In the genomic region with DNA sequence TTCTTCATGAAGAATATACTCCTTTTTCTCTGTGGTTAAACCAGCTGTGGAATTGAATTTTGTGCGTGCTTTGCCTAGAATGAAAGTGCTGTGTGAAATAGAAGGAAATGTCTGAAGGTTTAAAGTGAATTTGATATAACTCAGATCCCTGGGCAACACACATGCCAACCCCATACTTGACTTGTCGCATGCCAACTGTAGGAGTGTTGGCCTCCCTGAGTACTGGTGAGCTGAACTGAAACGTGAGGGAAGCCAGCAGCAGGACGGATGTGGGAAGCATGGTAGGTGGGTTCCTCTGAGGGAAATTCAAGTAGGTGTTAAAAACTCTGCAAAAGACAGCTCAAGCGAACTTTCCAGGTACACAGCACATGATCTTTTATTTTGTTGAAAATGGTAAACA, we compare ENCODE assay signal across 25 cellular contexts. TPM values are rescaled to one million over a fixed set of nuclear protein-coding genes. Genes with fewer than 3 reads are reported as not detected.
A peak's percentile ranks its signal among the peaks of the same experiment; 100 is the strongest.
DNase-seq lines count a peak whose midpoint lies in the region; ATAC-seq, FAIRE-seq and TF ChIP-seq lines count a peak whose summit lies in the region.
"Had no signal": no experiment of that assay in that cellular context is flagged by ENCODE, and none has a peak within 500 bp of the region (broad histone marks: within the 10 kb centered on the region; RNA-seq: fewer than 3 reads in every experiment).

No MANE protein-coding gene starts in this region.

- no peaks in the 10 kb centered on the region for H3K23me2 ChIP-seq in H1 (ENCODE audit: low read depth, low read length)

- no peak overlapping the region for H2BK12ac ChIP-seq in H1 (ENCODE audit: low read depth, low read length)

- WGBS in H1 (ENCODE audit: extremely low coverage in 1 of 2, insufficient coverage in 1 of 2, insufficient read length in 1 of 2, insufficient replicate concordance in 2 of 2, low coverage in 1 of 2, low lambda C conversion rate in 2 of 2, missing lambda C conversion rate in 1 of 2), 2 experiments = 92% methylated on average over 5 of the region's 5 CpGs; no CpG with 5 or more reads in 1 of the 2 experiments

- POLR2A ChIA-PET in HEK293 (lab: Yijun Ruan, JAX) = no interaction called here
- POLR2A ChIA-PET in H1 (lab: Charles Lee; ENCODE audit: partially characterized antibody) = interaction anchor here (0.6 to 0.7 kb wide), 2 partner anchors 10 to 70 kb away, joined by 3 to 4 read pairs; no protein-coding TSS in a partner anchor

- H3K27me3 ChIP-seq in right atrium auricular region (no peaks in the 10 kb centered on the region), H1 (replicated peaks in 1 of 4; ENCODE audit: control insufficient read depth in 3 of 4, extremely low read depth in 1 of 4, insufficient read depth in 3 of 4, low read length in 3 of 4) (no peaks in the 10 kb centered on the region), breast epithelium (no peaks in the 10 kb centered on the region)
- H3K27me3 ChIP-seq: BE2C; BLaER1 treated with 17β-estradiol and CSF1 and Interleukin-3, amounts not matched to agents 10 nM and 100 nM had no signal

- H3K14ac ChIP-seq in H1 (ENCODE audit: insufficient read length) = no peak overlapping the region

- H2BK15ac ChIP-seq in H1 (ENCODE audit: low read length) = 0 out of 2 replicates have a peak overlapping the region, but pooled peaks have one; percentile 3

- no peak overlapping the region for H2BK120ac ChIP-seq in H1 (replicated peaks; ENCODE audit: low read depth, low read length)

- no peak overlapping the region for H2AK5ac ChIP-seq in H1 (ENCODE audit: low read depth, low read length)

- intact Hi-C loops in Right ventricle myocardium inferior (cut with DNase I) = no loop called here
- intact Hi-C loops in breast epithelium (cut with DNase I; ENCODE audit: low total_unique reads) = no loop called here

- 0 out of 2 replicates have a peak, but pooled peaks cover 4% of the 10 kb centered on the region for H3K79me1 ChIP-seq in H1 (ENCODE audit: low read depth, low read length)

- no peak overlapping the region for H2BK5ac ChIP-seq in H1 (ENCODE audit: low read depth, low read length)

- peaks cover 0 to 3% of the 10 kb centered on the region in 2 experiments for H4K20me1 ChIP-seq in H1 (replicated peaks in 1 of 2; ENCODE audit: control insufficient read depth in 1 of 2, insufficient read depth in 2 of 2, low read length in 2 of 2)
- H4K20me1 ChIP-seq: BLaER1 treated with 17β-estradiol and CSF1 and Interleukin-3, amounts not matched to agents 10 nM and 100 nM had no signal

- H3K18ac ChIP-seq in H1 (ENCODE audit: extremely low read depth, low read length) = no peak overlapping the region

- no peak overlapping the region for H4K91ac ChIP-seq in H1 (replicated peaks; ENCODE audit: insufficient read length, low read length)

- TF ChIP-seq CTCF in right atrium auricular region (IDR thresholded peaks at IDR 0.05) (no peak), HEK293 (tag by site-specific recombination; IDR thresholded peaks at IDR 0.05) (no peak), H1 (IDR thresholded peaks at IDR 0.05; ENCODE audit: control extremely low read depth in 1 of 3, insufficient read depth in 1 of 3, low read depth in 1 of 3, low read length in 3 of 3) (no peak), breast epithelium (IDR thresholded peaks at IDR 0.05) (no peak)

- H3K4me1 ChIP-seq in right atrium auricular region (peaks cover 0 to 20% of the 10 kb centered on the region in 2 donors), HEK293 (ENCODE audit: control insufficient read depth, insufficient read depth, low read length) (no peaks in the 10 kb centered on the region), H1 (replicated peaks in 1 of 4; ENCODE audit: control insufficient read depth in 3 of 4, insufficient read depth in 4 of 4, low read length in 3 of 4) (peaks cover 11 to 19% (median 17%) of the 10 kb centered on the region in 4 experiments), breast epithelium (no peaks in the 10 kb centered on the region)

- H3K79me2 ChIP-seq in H1 (ENCODE audit: control insufficient read depth in 1 of 2, insufficient read depth in 2 of 2, low read length in 2 of 2) = no peaks in the 10 kb centered on the region; a peak in 1 of 4 replicates

- TF ChIP-seq EP300 in H1 (IDR thresholded peaks at IDR 0.05; ENCODE audit: borderline replicate concordance in 1 of 2, low read depth in 2 of 2, low read length in 2 of 2) = no peak

- H3K4me2 ChIP-seq in H1 (ENCODE audit: insufficient read depth in 1 of 2, low read depth in 2 of 2, low read length in 2 of 2) = no peak overlapping the region
- H3K4me2 ChIP-seq: BLaER1 treated with 17β-estradiol and CSF1 and Interleukin-3, amounts not matched to agents 10 nM and 100 nM had no signal

- DNase-seq in Right ventricle myocardium inferior (ENCODE audit: missing footprints) (no peak), right atrium auricular region (ENCODE audit: low spot score) (no peak), H1 (ENCODE audit: low read depth in 1 of 2, low spot score in 2 of 2) (no peak), substantia nigra (lab: John Stamatoyannopoulos, UW) (no peak), breast epithelium (ENCODE audit: low spot score in 2 of 2) (no peak)
- DNase-seq in activated naive CD4-positive, alpha-beta T cell treated with anti-CD3 and anti-CD28 coated beads, Interleukin-2, amount 50 U/mL, for 16 hours = no peak
- DNase-seq: AML-193; BE2C; CD4-positive, alpha-beta T cell; CD8-positive, alpha-beta memory T cell; DMS 273 treated with DMSO at 0.1 percent for 48 hours; DMS79; EL; GDM1; GM23248; H9; HFFc6 had no signal

- H2AFZ ChIP-seq in H1 (ENCODE audit: low read length) = no peak overlapping the region
- H2AFZ ChIP-seq: GM23248 had no signal

- no peak overlapping the region for H3K9ac ChIP-seq in H1 (replicated peaks in 1 of 4; ENCODE audit: extremely low read depth in 1 of 4, low read depth in 3 of 4, low read length in 3 of 4)
- H3K9ac ChIP-seq: BLaER1 treated with 17β-estradiol and CSF1 and Interleukin-3, amounts not matched to agents 10 nM and 100 nM; GM23248 had no signal

- peak; percentile 58 for ATAC-seq in Right ventricle myocardium inferior
- no peak for ATAC-seq in GM18519 (IDR thresholded peaks at IDR 0.05; ENCODE audit: low FRiP score, unreplicated experiment)
- ATAC-seq: GM12878, HCT116 had no signal

- CTCF ChIA-PET in HEK293 (lab: Yijun Ruan, JAX) (interaction anchor here (0.7 to 1.0 kb wide), 2 partner anchors 18 to 211 kb away, joined by 3 to 5 read pairs; no protein-coding TSS in a partner anchor), H1 (lab: Charles Lee; ENCODE audit: partially characterized antibody) (interaction anchor here (0.7 to 1.9 kb wide), 6 partner anchors 8 to 210 kb away, joined by 3 to 8 read pairs (median 4); partner anchors contain the start of gene FAN1)

- H3K4me3 ChIP-seq in right atrium auricular region = no peak overlapping the region
- no peak overlapping the region for H3K4me3 ChIP-seq in HEK293 (ENCODE audit: low read depth, low read length)
- no peak overlapping the region for H3K4me3 ChIP-seq in H1 (ENCODE audit: extremely low read depth in 1 of 4, insufficient read depth in 2 of 4, low read depth in 3 of 4, low read length in 4 of 4)
- no peak overlapping the region for H3K4me3 ChIP-seq in breast epithelium
- H3K4me3 ChIP-seq: BLaER1 treated with 17β-estradiol and CSF1 and Interleukin-3, amounts not matched to agents 10 nM and 100 nM; GM12878; GM23248 had no signal

- H3K23ac ChIP-seq in H1 (ENCODE audit: insufficient read length) = no peak overlapping the region

- no peak overlapping the region for H3K4ac ChIP-seq in H1 (replicated peaks; ENCODE audit: insufficient read length, low read depth, low read length)

- H3K36me3 ChIP-seq in right atrium auricular region (peaks cover 41% of the 10 kb centered on the region), HEK293 (ENCODE audit: control insufficient read depth in 2 of 2, insufficient read depth in 1 of 2, low read length in 2 of 2) (peaks cover 13 to 91% of the 10 kb centered on the region in 2 experiments), H1 (ENCODE audit: control insufficient read depth in 2 of 4, insufficient read depth in 4 of 4, low read length in 3 of 4) (peaks cover 2 to 58% (median 15%) of the 10 kb centered on the region in 4 experiments), breast epithelium (no peaks in the 10 kb centered on the region)

- TF ChIP-seq RAD21 in H1 (IDR thresholded peaks at IDR 0.05 in 1 of 2, conservative IDR thresholded peaks at IDR 0.05 in 1 of 2; ENCODE audit: low read depth in 2 of 2, low read length in 2 of 2) = no peak

- no peak for TF ChIP-seq POLR2A in H1 (IDR thresholded peaks at IDR 0.05; ENCODE audit: control extremely low read depth in 1 of 2, low read depth in 2 of 2, low read length in 2 of 2)
- TF ChIP-seq POLR2A in breast epithelium (IDR thresholded peaks at IDR 0.05) = no peak

- H4K8ac ChIP-seq in H1 (ENCODE audit: extremely low read depth, insufficient read depth, low read length) = peak overlapping the region; percentile 53; the same call in 1 of the 2 replicates

- no peak overlapping the region for H3K27ac ChIP-seq in right atrium auricular region
- H3K27ac ChIP-seq in HEK293 (ENCODE audit: extremely low read depth, low read depth, low read length) = no peak overlapping the region
- no peak overlapping the region for H3K27ac ChIP-seq in H1 (ENCODE audit: low read depth, low read length)
- peak overlapping the region; percentile 23 for H3K27ac ChIP-seq in substantia nigra (ENCODE audit: low read depth, low read length, poor library complexity, severe bottlenecking)
- no peak overlapping the region for H3K27ac ChIP-seq in breast epithelium
- H3K27ac ChIP-seq: 22Rv1; BLaER1 treated with 17β-estradiol and CSF1 and Interleukin-3, amounts not matched to agents 10 nM and 100 nM; GM23248 had no signal

- H3K56ac ChIP-seq in H1 (replicated peaks; ENCODE audit: insufficient read length, low read depth, low read length) = no peak overlapping the region

- no peak overlapping the region for H2BK20ac ChIP-seq in H1 (ENCODE audit: low read length)

- no peak for FAIRE-seq in H1 (lab: Jason Lieb, UNC)
- FAIRE-seq: A204.1, D721Med, GM12878 had no signal

- no peak overlapping the region for H4K5ac ChIP-seq in H1 (ENCODE audit: insufficient read length, low read depth, low read length)

- H3K9me3 ChIP-seq in right atrium auricular region = no peaks in the 10 kb centered on the region
- H3K9me3 ChIP-seq in HEK293 (ENCODE audit: control insufficient read depth, insufficient read depth, low read depth, low read length) = no peaks in the 10 kb centered on the region
- no peaks in the 10 kb centered on the region for H3K9me3 ChIP-seq in H1 (ENCODE audit: insufficient read depth in 2 of 2, low read depth in 1 of 2, low read length in 1 of 2)
- no peaks in the 10 kb centered on the region for H3K9me3 ChIP-seq in breast epithelium
- H3K9me3 ChIP-seq: BE2C; BLaER1 treated with 17β-estradiol and CSF1 and Interleukin-3, amounts not matched to agents 10 nM and 100 nM had no signal

RNA-seq across cellular contexts. Expression of gene FAN1, which starts 14.7 kb away (rescaled TPM):
- 23.5 TPM for total RNA-seq in Right ventricle myocardium inferior
- total RNA-seq in right atrium auricular region = 10 to 100 TPM in 1 of 2 donors, 1 to 10 TPM in 1; 8.7 to 17.3 TPM
- 24.9 and 25.0 TPM in 2 replicates for total RNA-seq in H1 (2021; fragmentation: NEBNext Ultra II Directional; extraction: Animal tissue kit (Norgen Biotek cat#: 25700))
- polyA plus RNA-seq in H1 (2011; rRNA removed) = 8.6 and 11.3 TPM in 2 replicates
- 17.0 TPM for polyA plus RNA-seq in H1 (2011; cell fraction: cytosol; rRNA removed)
- polyA plus RNA-seq in H1 (2011; cell fraction: nucleus; rRNA removed) = 22.6 TPM
- 14.5 to 20.6 TPM (median 16.4 TPM) in 4 replicates for polyA plus RNA-seq in H1 (2012, experiment 1 of 2)
- 1.5 TPM for polyA plus RNA-seq in H1 (2012, experiment 2 of 2)
- polyA plus RNA-seq in H1 (2013, experiment 1 of 2) = 13.9 TPM
- polyA plus RNA-seq in H1 (2013, experiment 2 of 2) = 13.2 TPM
- polyA minus RNA-seq in H1 (2011; rRNA and poly(A)+ RNA removed) = 12.7 and 14.4 TPM in 2 replicates
- 12.6 TPM for polyA minus RNA-seq in H1 (2011; cell fraction: cytosol; rRNA and poly(A)+ RNA removed)
- 18.4 TPM for polyA minus RNA-seq in H1 (2011; cell fraction: nucleus; rRNA and poly(A)+ RNA removed)
- total RNA-seq in breast epithelium = 10 to 100 TPM; 13.1 to 20.9 (median 15.4) TPM
